ENCODE assay signal across 9 cellular contexts in the genomic region with DNA sequence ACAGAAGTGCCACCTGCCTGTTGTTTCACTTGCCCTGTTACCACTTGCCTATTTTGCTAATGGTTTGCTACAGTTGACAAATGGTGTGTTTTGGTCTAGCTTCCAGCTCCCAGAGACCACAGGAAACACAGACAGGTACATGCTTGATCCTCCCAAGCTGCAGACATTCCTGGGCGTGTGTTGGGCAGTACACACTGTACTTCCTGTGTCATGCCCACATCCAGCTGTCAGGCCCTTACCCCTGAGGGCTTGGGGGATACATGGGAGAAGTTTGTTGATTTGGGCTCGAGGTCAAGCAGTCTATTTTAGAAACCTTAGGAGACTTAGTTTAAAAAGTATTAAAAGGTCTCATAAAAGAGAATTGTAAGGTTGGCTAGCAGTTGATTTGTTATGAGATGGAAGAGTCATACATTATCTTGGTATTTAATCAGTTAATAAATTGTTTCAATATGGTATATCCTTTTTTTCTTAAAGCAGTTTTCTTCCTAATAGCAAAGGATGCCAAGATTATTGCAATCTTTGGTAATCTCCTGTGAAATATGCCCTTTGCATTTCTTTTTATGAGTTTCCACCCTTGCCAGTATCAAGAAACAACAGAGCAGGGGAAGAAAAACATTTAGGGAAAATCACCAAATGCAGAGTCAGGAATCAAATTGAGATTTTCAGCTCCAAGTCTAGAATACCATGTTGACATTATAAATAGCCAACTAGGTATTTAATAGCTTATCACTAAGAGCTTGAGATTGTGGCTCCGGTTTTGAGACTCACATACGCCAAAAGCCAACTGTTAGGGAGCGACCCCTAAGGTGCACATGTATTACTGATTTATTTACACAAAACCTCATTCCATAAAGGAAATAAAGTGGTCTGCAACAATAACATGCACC. TPM values are rescaled to one million over a fixed set of nuclear protein-coding genes. Genes with fewer than 3 reads are reported as not detected.
A peak's percentile ranks its signal among the peaks of the same experiment; 100 is the strongest.
DNase-seq lines count a peak whose midpoint lies in the region; ATAC-seq and TF ChIP-seq lines count a peak whose summit lies in the region.
"Had no signal": no experiment of that assay in that cellular context is flagged by ENCODE, and none has a peak within 500 bp of the region (broad histone marks: within the 10 kb centered on the region; RNA-seq: fewer than 3 reads in every experiment).

No MANE protein-coding gene starts in this region.

- TF ChIP-seq CTCF in LNCaP clone FGC (IDR thresholded peaks at IDR 0.05; ENCODE audit: control insufficient read depth, extremely low read depth, insufficient read depth) (no peak), VCaP (conservative IDR thresholded peaks at IDR 0.05) (no peak), thyroid gland (IDR thresholded peaks at IDR 0.05) (no peak), stomach (IDR thresholded peaks at IDR 0.05) (no peak)

- peak; percentile 96 for DNase-seq in LNCaP clone FGC (ENCODE audit: low read depth)
- no peak for DNase-seq in left ventricle myocardium superior
- peak; percentile 37 to 49 for DNase-seq in thyroid gland
- no peak for DNase-seq in stimulated activated naive CD4-positive, alpha-beta T cell (lab: John Stamatoyannopoulos, UW)
- DNase-seq in stomach = no peak
- DNase-seq in natural killer cell treated with Interleukin-12 subunit alpha and Interleukin-12 subunit beta and Interleukin-15 and Interleukin-18, amount 100 ng/mL, for 72 hours (ENCODE audit: low spot score) = no peak
- DNase-seq: anterior cingulate cortex, psoas muscle had no signal

- no peaks in the 10 kb centered on the region for H3K9me3 Mint-ChIP-seq in natural killer cell treated with Interleukin-12 subunit alpha and Interleukin-12 subunit beta and Interleukin-15 and Interleukin-18, amount 100 ng/mL, for 72 hours

- TF ChIP-seq POLR2A in thyroid gland (IDR thresholded peaks at IDR 0.05) (no peak), stomach (IDR thresholded peaks at IDR 0.05) (no peak)

- H3K4me3 ChIP-seq in LNCaP clone FGC (ENCODE audit: low read depth, low read length) (no peak overlapping the region), thyroid gland (replicated peaks in 1 of 3) (no peak overlapping the region), stomach (no peak overlapping the region)
- H3K4me3 ChIP-seq: psoas muscle had no signal

- H3K36me3 ChIP-seq in thyroid gland (no peaks in the 10 kb centered on the region), stomach (no peaks in the 10 kb centered on the region)

- no peaks in the 10 kb centered on the region for H3K36me3 Mint-ChIP-seq in natural killer cell treated with Interleukin-12 subunit alpha and Interleukin-12 subunit beta and Interleukin-15 and Interleukin-18, amount 100 ng/mL, for 72 hours

- no peak overlapping the region for H3K4me3 Mint-ChIP-seq in natural killer cell treated with Interleukin-12 subunit alpha and Interleukin-12 subunit beta and Interleukin-15 and Interleukin-18, amount 100 ng/mL, for 72 hours

- H3K9me3 ChIP-seq in thyroid gland = no peaks in the 10 kb centered on the region
- no peaks in the 10 kb centered on the region for H3K9me3 ChIP-seq in stomach
- H3K9me3 ChIP-seq: psoas muscle had no signal

- H3K27ac ChIP-seq in VCaP (peak overlapping the region; percentile 90), thyroid gland (peak overlapping the region in 1 of 3 donors; percentile 10), stomach (peak overlapping the region in 1 of 5 donors; percentile 39)
- H3K27ac ChIP-seq: psoas muscle had no signal

- ATAC-seq in left ventricle myocardium superior = peak; percentile 57
- ATAC-seq in natural killer cell treated with Interleukin-12 subunit alpha and Interleukin-12 subunit beta and Interleukin-15 and Interleukin-18, amount 100 ng/mL, for 72 hours = no peak

- intact Hi-C loops in left ventricle myocardium superior (cut with micrococcal nuclease) (loop anchor here (10.0 kb wide), 1 partner anchor 1026 kb away; no protein-coding TSS in a partner anchor), thyroid gland (cut with DNase I) (loop anchor here (10.0 kb wide), 1 partner anchor 1006 kb away; no protein-coding TSS in a partner anchor), stomach (cut with DNase I; ENCODE audit: low total_unique reads) (no loop called here)

- H3K27me3 Mint-ChIP-seq in natural killer cell treated with Interleukin-12 subunit alpha and Interleukin-12 subunit beta and Interleukin-15 and Interleukin-18, amount 100 ng/mL, for 72 hours = no peaks in the 10 kb centered on the region

- no peak overlapping the region for H3K27ac Mint-ChIP-seq in natural killer cell treated with Interleukin-12 subunit alpha and Interleukin-12 subunit beta and Interleukin-15 and Interleukin-18, amount 100 ng/mL, for 72 hours

- H3K4me1 ChIP-seq in thyroid gland (peaks cover 31 to 34% of the 10 kb centered on the region in 2 donors), stomach (peaks cover 0 to 43% (median 27%) of the 10 kb centered on the region in 4 donors)

- H3K27me3 ChIP-seq in thyroid gland = no peaks in the 10 kb centered on the region
- H3K27me3 ChIP-seq in stomach = no peaks in the 10 kb centered on the region

- TF ChIP-seq EP300 in stomach (IDR thresholded peaks at IDR 0.05) = no peak

- WGBS in thyroid gland, 2 donors = 52 to 62% methylated on average over 5 of the region's 5 CpGs
- WGBS in stomach, 5 donors = 31 to 42% (median 32%) methylated on average over 5 of the region's 5 CpGs

- peaks cover 0 to 4% of the 10 kb centered on the region in 2 donors for H3K4me1 Mint-ChIP-seq in natural killer cell treated with Interleukin-12 subunit alpha and Interleukin-12 subunit beta and Interleukin-15 and Interleukin-18, amount 100 ng/mL, for 72 hours (ENCODE audit: low read depth in 2 of 2)

RNA-seq across cellular contexts. Expression of a gene that starts 52.3 kb away (rescaled TPM):
- total RNA-seq in left ventricle myocardium superior = 0.64 TPM
- total RNA-seq in thyroid gland = 1 to 10 TPM in 1 of 4 donors, under 1 TPM in 3; 0.20 to 1.1 (median 0.61) TPM
- 1 to 10 TPM in 2 of 5 donors, under 1 TPM in 2, not detected in 1; under 0.01 to 2.6 (median 0.77) TPM for total RNA-seq in stomach
- polyA plus RNA-seq in stomach = under 1 TPM; 0.15 to 0.37 (median 0.28) TPM
- under 1 TPM in 1 of 2 donors, not detected in 1; 0.14 TPM for total RNA-seq in natural killer cell treated with Interleukin-12 subunit alpha and Interleukin-12 subunit beta and Interleukin-15 and Interleukin-18, amount 100 ng/mL, for 72 hours

Comparison
In these comparisons a context has a peak if more than half of its experiments do, and no peak if none do; other contexts are left out.
1. DNase-seq: peak in LNCaP clone FGC (single experiment) and thyroid gland (2 of 2); none in left ventricle myocardium superior (single experiment), stimulated activated naive CD4-positive, alpha-beta T cell (0 of 6), stomach (single experiment) and natural killer cell treated with Interleukin-12 subunit alpha and Interleukin-12 subunit beta and Interleukin-15 and Interleukin-18, amount 100 ng/mL, for 72 hours (single experiment).